15 cellular contexts compared by ENCODE assay signal in the genomic region with DNA sequence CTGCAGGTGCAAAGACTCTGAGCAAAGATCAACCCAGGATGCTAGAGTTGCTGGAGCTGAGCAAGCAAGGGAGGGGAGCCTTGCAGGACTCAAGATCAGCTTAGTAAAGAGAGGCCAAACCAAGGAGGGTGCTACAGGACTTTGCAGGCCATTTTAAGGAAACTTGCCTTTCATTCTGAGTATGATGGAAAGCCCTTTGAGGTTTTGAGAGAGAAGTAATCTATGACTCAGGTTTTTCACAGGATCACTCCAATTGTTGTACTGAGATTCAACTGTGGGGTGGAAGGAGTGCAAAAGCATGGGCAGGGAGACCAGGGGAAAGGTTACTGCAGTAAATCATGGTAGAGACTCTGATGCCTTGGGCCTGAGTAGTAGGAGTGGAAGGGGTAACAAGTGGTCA.
DNase-seq lines count a peak whose midpoint lies in the region; ATAC-seq and TF ChIP-seq lines count a peak whose summit lies in the region.
"Had no signal": no experiment of that assay in that cellular context is flagged by ENCODE, and none has a peak within 500 bp of the region (broad histone marks: within the 10 kb centered on the region; RNA-seq: fewer than 3 reads in every experiment).

No MANE protein-coding gene starts in this region.

- no peak overlapping the region for H3K4me3 Mint-ChIP-seq in activated CD4-positive, alpha-beta memory T cell treated with anti-CD3 and anti-CD28 coated beads, Interleukin-2, amount 10 ng/mL, durations not matched to agents 7 days and 5 days
- H3K4me3 Mint-ChIP-seq: activated CD8-positive, alpha-beta T cell treated with anti-CD3 and anti-CD28 coated beads for 36 hours; CD8-positive, alpha-beta T cell; effector memory CD8-positive, alpha-beta T cell; GM23338 had no signal

- POLR2A ChIA-PET in activated CD4-positive, alpha-beta memory T cell treated with anti-CD3 and anti-CD28 coated beads, Interleukin-2, amount 10 ng/mL, durations not matched to agents 7 days and 5 days (lab: Charles Lee) = no interaction called here

- TF ChIP-seq EP300 in upper lobe of left lung (IDR thresholded peaks at IDR 0.05) = no peak

- H3K36me3 Mint-ChIP-seq in activated CD4-positive, alpha-beta memory T cell treated with anti-CD3 and anti-CD28 coated beads, Interleukin-2, amount 10 ng/mL, durations not matched to agents 7 days and 5 days (ENCODE audit: low read depth) = no peaks in the 10 kb centered on the region
- H3K36me3 Mint-ChIP-seq: CD8-positive, alpha-beta T cell had no signal

- ATAC-seq in GM19025 (IDR thresholded peaks at IDR 0.05; ENCODE audit: low read depth, unreplicated experiment) (peak; percentile 68), HG02840 (IDR thresholded peaks at IDR 0.05; ENCODE audit: low FRiP score, unreplicated experiment) (peak; percentile 60), HG03575 (IDR thresholded peaks at IDR 0.05; ENCODE audit: extremely low read depth, insufficient number of reproducible peaks, low FRiP score, unreplicated experiment) (peak; percentile 51), upper lobe of left lung (ENCODE audit: low FRiP score in 2 of 2) (no peak), left lobe of liver (no peak)
- ATAC-seq: activated CD8-positive, alpha-beta T cell treated with anti-CD3 and anti-CD28 coated beads for 36 hours; CD8-positive, alpha-beta T cell; effector memory CD8-positive, alpha-beta T cell; GM23338 had no signal

- no peak overlapping the region for H3K4me3 ChIP-seq in upper lobe of left lung
- H3K4me3 ChIP-seq: GM23338 had no signal

- no peak overlapping the region for H3K27ac Mint-ChIP-seq in activated CD4-positive, alpha-beta memory T cell treated with anti-CD3 and anti-CD28 coated beads, Interleukin-2, amount 10 ng/mL, durations not matched to agents 7 days and 5 days
- H3K27ac Mint-ChIP-seq: activated CD8-positive, alpha-beta T cell treated with anti-CD3 and anti-CD28 coated beads for 36 hours; CD8-positive, alpha-beta T cell; effector memory CD8-positive, alpha-beta T cell; GM23338 had no signal

- CTCF ChIA-PET in activated CD4-positive, alpha-beta memory T cell treated with anti-CD3 and anti-CD28 coated beads, Interleukin-2, amount 10 ng/mL, durations not matched to agents 7 days and 5 days (lab: Charles Lee) = no interaction called here

- no peak for TF ChIP-seq CTCF in GM13977 (IDR thresholded peaks at IDR 0.05; ENCODE audit: extremely low read depth, insufficient read depth, missing control alignments)
- TF ChIP-seq CTCF in upper lobe of left lung (IDR thresholded peaks at IDR 0.05) = no peak

- no peaks in the 10 kb centered on the region for H3K27me3 ChIP-seq in upper lobe of left lung

- no peaks in the 10 kb centered on the region for H3K9me3 ChIP-seq in upper lobe of left lung

- peaks cover 2% of the 10 kb centered on the region for H3K9me3 Mint-ChIP-seq in activated CD4-positive, alpha-beta memory T cell treated with anti-CD3 and anti-CD28 coated beads, Interleukin-2, amount 10 ng/mL, durations not matched to agents 7 days and 5 days
- H3K9me3 Mint-ChIP-seq: activated CD8-positive, alpha-beta T cell treated with anti-CD3 and anti-CD28 coated beads for 36 hours; CD8-positive, alpha-beta T cell; GM23338 had no signal

- no peak for TF ChIP-seq POLR2A in upper lobe of left lung (IDR thresholded peaks at IDR 0.05)

- peak; percentile 2 for DNase-seq in GM13977 (ENCODE audit: low spot score)
- no peak for DNase-seq in activated CD4-positive, alpha-beta memory T cell treated with anti-CD3 and anti-CD28 coated beads, Interleukin-2, amount 10 ng/mL, durations not matched to agents 7 days and 5 days
- DNase-seq in upper lobe of left lung = no peak
- DNase-seq in activated CD4-positive, alpha-beta T cell treated with anti-CD3 and anti-CD28 coated beads, Interleukin-2, amount 50 U/mL, for 1 hour = no peak
- DNase-seq in left lobe of liver (ENCODE audit: low spot score) = no peak
- DNase-seq: ACHN; activated CD8-positive, alpha-beta T cell treated with anti-CD3 and anti-CD28 coated beads for 36 hours; CD8-positive, alpha-beta T cell; effector memory CD8-positive, alpha-beta T cell; NCI-H1417; NCI-H82 had no signal

- in situ Hi-C loops in GM13977 (cut with MboI; ENCODE audit: low pct_unique_long_range_greater_than_20kb, low sequenced_read_pairs, unreplicated experiment) = no loop called here

- no peaks in the 10 kb centered on the region for H3K27me3 Mint-ChIP-seq in activated CD4-positive, alpha-beta memory T cell treated with anti-CD3 and anti-CD28 coated beads, Interleukin-2, amount 10 ng/mL, durations not matched to agents 7 days and 5 days
- H3K27me3 Mint-ChIP-seq: activated CD8-positive, alpha-beta T cell treated with anti-CD3 and anti-CD28 coated beads for 36 hours; effector memory CD8-positive, alpha-beta T cell had no signal

- H3K4me1 ChIP-seq in upper lobe of left lung = no peaks in the 10 kb centered on the region

- no peak overlapping the region for H3K27ac ChIP-seq in upper lobe of left lung

- no peaks in the 10 kb centered on the region for H3K36me3 ChIP-seq in upper lobe of left lung

- no peaks in the 10 kb centered on the region for H3K4me1 Mint-ChIP-seq in activated CD4-positive, alpha-beta memory T cell treated with anti-CD3 and anti-CD28 coated beads, Interleukin-2, amount 10 ng/mL, durations not matched to agents 7 days and 5 days

Comparison
In these comparisons a context has a peak if more than half of its experiments do, and no peak if none do; other contexts are left out.
1. ATAC-seq: peak in GM19025 (single experiment), HG02840 (single experiment) and HG03575 (single experiment); none in upper lobe of left lung (0 of 2) and left lobe of liver (single experiment).